In the genomic region with DNA sequence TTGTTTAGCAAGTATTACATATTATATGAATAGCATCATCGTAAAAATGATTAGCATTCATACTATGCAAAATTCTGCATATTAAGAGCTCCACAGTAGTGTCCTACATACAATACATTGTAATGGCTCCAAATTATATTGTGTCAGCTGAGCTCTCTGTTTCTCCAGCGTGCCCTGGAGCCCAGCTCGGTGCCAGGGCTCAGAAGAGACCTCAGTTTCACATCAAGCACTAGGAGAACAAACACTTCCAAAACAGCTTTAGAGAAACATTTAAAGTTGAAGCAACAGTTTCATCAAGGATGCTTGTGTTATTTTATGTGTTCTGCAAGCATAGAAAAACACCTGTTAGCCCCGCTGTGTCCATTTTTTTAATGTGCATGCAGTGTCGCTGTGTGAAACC, we compare ENCODE assay signal across 21 cellular contexts.
"Had no signal": no experiment of that assay in that cellular context is flagged by ENCODE, and none has a peak within 500 bp of the region (broad histone marks: within the 10 kb centered on the region; RNA-seq: fewer than 3 reads in every experiment).

No MANE protein-coding gene starts in this region.

- ATAC-seq: effector memory CD8-positive, alpha-beta T cell; esophagus mucosa; gastrocnemius medialis; heart right ventricle; left lung; left ventricle myocardium superior; lower lobe of right lung; mucosa of descending colon had no signal

- DNase-seq: colonic mucosa; cortex of kidney; effector CD8-positive, alpha-beta T cell; effector memory CD8-positive, alpha-beta T cell; endodermal cell; erythroblast; esophagus squamous epithelium; foreskin fibroblast; gastrocnemius medialis; glutamatergic neuron; head of caudate nucleus; heart right ventricle; hippocampal formation; left lung; left ventricle myocardium superior; lower lobe of right lung; mesenchymal stem cell; mucosa of descending colon; naive B cell had no signal

- H3K27me3 ChIP-seq: colonic mucosa, esophagus squamous epithelium, gastrocnemius medialis, left lung had no signal

- H3K27ac ChIP-seq: colonic mucosa, epithelial cell of prostate, esophagus squamous epithelium, gastrocnemius medialis, heart right ventricle, left lung, lower lobe of right lung had no signal
